In genomic region chr21:36854391-36854790, GRCh38 we compare ENCODE assay signal across 8 cellular contexts.
A peak's percentile ranks its signal among the peaks of the same experiment; 100 is the strongest.
DNase-seq lines count a peak whose midpoint lies in the region; ATAC-seq and TF ChIP-seq lines count a peak whose summit lies in the region.

No MANE protein-coding gene starts in this region.

- no peaks in the 10 kb centered on the region for H4K20me1 ChIP-seq in DND-41 (ENCODE audit: insufficient read depth, low read length)

- H3K36me3 ChIP-seq in DND-41 (ENCODE audit: insufficient read depth, low read length) (no peaks in the 10 kb centered on the region), kidney epithelial cell (ENCODE audit: control insufficient read depth, insufficient read depth, low read length) (no peaks in the 10 kb centered on the region)

- no peak overlapping the region for H2AFZ ChIP-seq in DND-41 (ENCODE audit: low read depth, low read length)

- TF ChIP-seq CTCF in DND-41 (IDR thresholded peaks at IDR 0.05; ENCODE audit: borderline replicate concordance, extremely low read depth, low read length, poor library complexity, severe bottlenecking) (peak; percentile 76), kidney epithelial cell (IDR thresholded peaks at IDR 0.05; ENCODE audit: insufficient read depth, low read length, poor library complexity, severe bottlenecking) (peak; percentile 76)

- H3K4me1 ChIP-seq in DND-41 (ENCODE audit: insufficient read depth, low read length), result no peaks in the 10 kb centered on the region

- no peaks in the 10 kb centered on the region for H3K27me3 ChIP-seq in DND-41 (ENCODE audit: insufficient read depth, low read length, poor library complexity)
- no peaks in the 10 kb centered on the region for H3K27me3 ChIP-seq in kidney epithelial cell (ENCODE audit: control insufficient read depth, insufficient read depth, low read length)

- H3K9ac ChIP-seq in DND-41 (ENCODE audit: low read depth, low read length), result no peak overlapping the region

- H3K9me3 ChIP-seq in DND-41 (ENCODE audit: insufficient read depth, low read length, severe bottlenecking), result no peaks in the 10 kb centered on the region

- H3K4me2 ChIP-seq in DND-41 (ENCODE audit: insufficient read depth, low read length), result no peak overlapping the region

- ATAC-seq in DND-41 (ENCODE audit: insufficient read depth, low read depth) (peak; percentile 97), HG03342 (IDR thresholded peaks at IDR 0.05; ENCODE audit: unreplicated experiment) (no peak), HG03442 (IDR thresholded peaks at IDR 0.05; ENCODE audit: unreplicated experiment) (no peak)

- no peaks in the 10 kb centered on the region for H3K79me2 ChIP-seq in DND-41 (ENCODE audit: insufficient read depth, low read length)

- DNase-seq in A172 (ENCODE audit: low spot score) (peak; percentile 60), DND-41 (peak; percentile 59), NCI-H1694 treated with DMSO at 0.1 percent for 48 hours (lab: John Stamatoyannopoulos, UW) (peak; percentile 75), astrocyte of the hippocampus (ENCODE audit: low read depth, low spot score) (peak; percentile 69), kidney epithelial cell (ENCODE audit: low read depth) (no peak), activated gamma-delta T cell treated with Interleukin-2 at 50 U/mL for 16 hours (no peak)

- no peak overlapping the region for H3K4me3 ChIP-seq in DND-41 (ENCODE audit: low read depth in 1 of 2, low read length in 2 of 2)
- no peak overlapping the region for H3K4me3 ChIP-seq in kidney epithelial cell (ENCODE audit: low read depth, low read length)

- H3K27ac ChIP-seq in DND-41 (ENCODE audit: low read length), result no peak overlapping the region

Comparison
In these comparisons a context has a peak if more than half of its experiments do, and no peak if none do; other contexts are left out.
1. DNase-seq: peak in A172 (single experiment), DND-41 (single experiment), NCI-H1694 treated with DMSO at 0.1 percent for 48 hours (single experiment) and astrocyte of the hippocampus (single experiment); none in kidney epithelial cell (single experiment) and activated gamma-delta T cell treated with Interleukin-2 at 50 U/mL for 16 hours (single experiment).